In the genomic region with DNA sequence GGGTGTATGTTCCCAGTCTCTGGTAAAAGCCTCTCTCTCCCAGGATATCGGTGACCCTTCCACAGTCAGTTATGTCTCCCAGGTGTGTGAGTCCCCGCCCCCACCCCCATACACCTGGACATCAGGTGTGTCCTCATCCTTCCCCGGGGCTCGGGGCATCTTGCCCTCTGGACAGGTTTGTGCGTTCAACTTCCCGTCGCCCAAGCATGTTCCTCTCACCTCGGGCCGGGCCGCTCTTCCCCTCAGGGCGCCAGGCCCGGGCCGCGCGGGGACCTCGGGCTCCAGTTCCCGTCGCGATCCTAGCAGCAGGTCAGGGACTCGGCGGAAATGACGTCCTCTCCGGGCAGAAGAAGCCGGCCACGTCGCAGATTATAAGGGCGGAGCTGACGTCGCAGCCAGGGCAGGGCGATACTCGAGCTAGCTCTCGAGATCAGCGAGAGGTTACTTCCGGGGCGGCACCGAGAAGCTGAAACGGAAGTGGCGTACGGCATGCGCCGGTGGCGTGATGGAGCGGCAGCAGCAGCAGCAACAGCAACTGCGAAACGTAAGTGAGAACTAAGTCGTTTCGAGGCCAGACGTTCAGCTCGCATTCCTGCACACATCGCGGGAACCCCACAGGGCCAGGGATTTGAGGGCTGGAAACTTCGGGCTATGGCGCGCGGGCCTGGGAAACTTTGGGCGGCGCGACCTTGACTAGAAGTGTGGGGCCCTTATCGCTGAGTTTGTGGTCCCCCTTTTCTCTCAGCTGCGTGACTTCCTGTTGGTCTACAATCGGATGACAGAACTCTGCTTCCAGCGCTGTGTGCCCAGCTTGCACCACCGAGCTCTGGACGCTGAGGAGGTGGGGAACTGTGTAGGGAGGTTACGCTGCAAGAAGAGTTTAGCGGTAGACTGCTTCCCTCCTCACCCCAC, we compare ENCODE assay signal across 8 cellular contexts. TPM values are rescaled to one million over a fixed set of nuclear protein-coding genes. Genes with fewer than 3 reads are reported as not detected.
DNase-seq lines count a peak whose midpoint lies in the region; ATAC-seq and TF ChIP-seq lines count a peak whose summit lies in the region.

A gene with protein sequence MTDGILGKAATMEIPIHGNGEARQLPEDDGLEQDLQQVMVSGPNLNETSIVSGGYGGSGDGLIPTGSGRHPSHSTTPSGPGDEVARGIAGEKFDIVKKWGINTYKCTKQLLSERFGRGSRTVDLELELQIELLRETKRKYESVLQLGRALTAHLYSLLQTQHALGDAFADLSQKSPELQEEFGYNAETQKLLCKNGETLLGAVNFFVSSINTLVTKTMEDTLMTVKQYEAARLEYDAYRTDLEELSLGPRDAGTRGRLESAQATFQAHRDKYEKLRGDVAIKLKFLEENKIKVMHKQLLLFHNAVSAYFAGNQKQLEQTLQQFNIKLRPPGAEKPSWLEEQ (minus strand): TSS at position 320 of the 912 bp plus-strand sequence. CDS start 910 bp downstream, outside the sequence.
A gene with protein sequence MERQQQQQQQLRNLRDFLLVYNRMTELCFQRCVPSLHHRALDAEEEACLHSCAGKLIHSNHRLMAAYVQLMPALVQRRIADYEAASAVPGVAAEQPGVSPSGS (plus strand): TSS at position 490 of the 912 bp plus-strand sequence. CDS start 16 bp downstream, at position 506.

- ATAC-seq in GM18873 (IDR thresholded peaks at IDR 0.05; ENCODE audit: low FRiP score, unreplicated experiment) = peak; percentile 98
- peak; percentile 99 for ATAC-seq in HG03139 (IDR thresholded peaks at IDR 0.05; ENCODE audit: unreplicated experiment)

- intact Hi-C loops in mammary epithelial cell (cut with micrococcal nuclease) = loop anchor here (2.0 to 5.0 kb wide), 2 partner anchors 24 to 136 kb away; a partner anchor contains a TSS

- dilution Hi-C loops in mammary epithelial cell (cut with HindIII; ENCODE audit: low sequenced_read_pairs) = no loop called here

- H3K9ac ChIP-seq in mammary epithelial cell (ENCODE audit: insufficient read depth, low read length) (peak within 1 kb of the TSS; percentile 94), iPS-20b (ENCODE audit: low read depth, low read length) (peak within 1 kb of the TSS; percentile 97)

- H3K36me3 ChIP-seq in WERI-Rb-1 = peaks cover 49% of the 10 kb centered on the region
- H3K36me3 ChIP-seq in mammary epithelial cell (ENCODE audit: insufficient read depth, low read length) = peaks cover 37% of the 10 kb centered on the region
- H3K36me3 ChIP-seq in iPS-20b (ENCODE audit: insufficient read depth, low read depth, low read length) = peaks cover 71% of the 10 kb centered on the region

- peak within 1 kb of the TSS; percentile 96 for H3K4me2 ChIP-seq in mammary epithelial cell (ENCODE audit: insufficient read depth, low read depth, low read length)

- H3K9me3 ChIP-seq in WERI-Rb-1 (ENCODE audit: severe bottlenecking) = no peaks in the 10 kb centered on the region
- no peaks in the 10 kb centered on the region for H3K9me3 ChIP-seq in mammary epithelial cell (replicated peaks; ENCODE audit: insufficient read depth, low read length)
- no peaks in the 10 kb centered on the region for H3K9me3 ChIP-seq in iPS-20b (ENCODE audit: insufficient read depth, low read depth, low read length)

- 1% methylated on average over 37 of the region's 66 CpGs for WGBS in mammary epithelial cell (ENCODE audit: low coverage, missing lambda C conversion rate)

- DNase-seq in ACHN = peak; percentile 95
- peak; percentile 99 for DNase-seq in NCI-H2227 (lab: John Stamatoyannopoulos, UW; ENCODE audit: unreplicated experiment)
- peak; percentile 97 for DNase-seq in WERI-Rb-1
- DNase-seq in mammary epithelial cell = peak; percentile 97

- H3K79me2 ChIP-seq in mammary epithelial cell (ENCODE audit: insufficient read depth, low read length) = peaks cover 77% of the 10 kb centered on the region

- BruUV-seq in mammary epithelial cell (replicated peaks; lab: Mats Ljungman, UMichigan) = TSS peak; percentile 39

- peak within 1 kb of the TSS; percentile 80 for H2AFZ ChIP-seq in mammary epithelial cell (ENCODE audit: low read depth, low read length)

- H3K4me1 ChIP-seq in mammary epithelial cell (ENCODE audit: insufficient read depth, low read length) = peaks cover 21% of the 10 kb centered on the region
- peaks cover 10% of the 10 kb centered on the region for H3K4me1 ChIP-seq in iPS-20b (ENCODE audit: insufficient read depth, low read length)

- H3K27me3 ChIP-seq in WERI-Rb-1 (ENCODE audit: insufficient read depth, low read depth, severe bottlenecking) = no peaks in the 10 kb centered on the region
- H3K27me3 ChIP-seq in mammary epithelial cell (ENCODE audit: insufficient read depth, low read length) = no peaks in the 10 kb centered on the region
- no peaks in the 10 kb centered on the region for H3K27me3 ChIP-seq in iPS-20b (ENCODE audit: insufficient read depth, low read length)

- H3K27ac ChIP-seq in WERI-Rb-1 (peak within 1 kb of the TSS; percentile 76), mammary epithelial cell (ENCODE audit: insufficient read depth, low read depth, low read length) (peak within 1 kb of the TSS; percentile 91), iPS-20b (ENCODE audit: low read length) (peak within 1 kb of the TSS; percentile 75), skin epidermis (peak within 1 kb of the TSS; percentile 71 to 98 (median 90))

- H3K4me3 ChIP-seq in WERI-Rb-1 (ENCODE audit: low read depth, low read length) (peak within 1 kb of the TSS; percentile 88), mammary epithelial cell (replicated peaks in 1 of 3; ENCODE audit: insufficient read depth in 1 of 3, low read depth in 2 of 3, low read length in 3 of 3) (peak within 1 kb of the TSS; percentile 66 to 74 (median 67)), iPS-20b (ENCODE audit: low read length) (peak within 1 kb of the TSS; percentile 98), skin epidermis (peak within 1 kb of the TSS; percentile 53 to 82 (median 71))

- TF ChIP-seq CTCF in WERI-Rb-1 (IDR thresholded peaks at IDR 0.05; ENCODE audit: low read depth, low read length) (no peak), mammary epithelial cell (conservative IDR thresholded peaks at IDR 0.05 in 1 of 2, IDR thresholded peaks at IDR 0.05 in 1 of 2; ENCODE audit: extremely low read depth in 1 of 2, insufficient read depth in 1 of 2, low read depth in 1 of 2, low read length in 2 of 2) (no peak)

- CTCF ChIA-PET in mammary epithelial cell (lab: Charles Lee; ENCODE audit: low non-redundant PET) = interaction anchor here (0.6 to 0.7 kb wide), 2 partner anchors 102 to 108 kb away, joined by 3 to 12 read pairs; no protein-coding TSS in a partner anchor

- in situ Hi-C loops in ACHN (cut with HindIII; ENCODE audit: low pct_ligation_motif_present, low pct_unique_long_range_greater_than_20kb, low sequenced_read_pairs) = no loop called here
- in situ Hi-C loops in mammary epithelial cell (cut with MboI; ENCODE audit: low sequenced_read_pairs in 2 of 2) = no loop called here

- no peaks in the 10 kb centered on the region for H4K20me1 ChIP-seq in mammary epithelial cell (ENCODE audit: insufficient read depth, low read length)

RNA-seq across cellular contexts. Expression of the first gene that starts in this region (rescaled TPM):
- total RNA-seq in mammary epithelial cell = 10 to 100 TPM; 70.5 to 76.2 TPM
- polyA plus RNA-seq in mammary epithelial cell = 79.1 TPM
- polyA minus RNA-seq in mammary epithelial cell = 22.9 TPM

RNA-seq across cellular contexts. Expression of the second gene that starts in this region (rescaled TPM):
- 10 to 100 TPM; 36.0 to 42.7 TPM for total RNA-seq in mammary epithelial cell
- 40.4 TPM for polyA plus RNA-seq in mammary epithelial cell
- polyA minus RNA-seq in mammary epithelial cell = 18.1 TPM

Comparison
In these comparisons a context has a peak if more than half of its experiments do, and no peak if none do; other contexts are left out.
1. Peak in every context shown above with its lines: DNase-seq, ATAC-seq, H3K4me3 ChIP-seq and H3K27ac ChIP-seq.